8 cellular contexts compared by ENCODE assay signal in the genomic region with DNA sequence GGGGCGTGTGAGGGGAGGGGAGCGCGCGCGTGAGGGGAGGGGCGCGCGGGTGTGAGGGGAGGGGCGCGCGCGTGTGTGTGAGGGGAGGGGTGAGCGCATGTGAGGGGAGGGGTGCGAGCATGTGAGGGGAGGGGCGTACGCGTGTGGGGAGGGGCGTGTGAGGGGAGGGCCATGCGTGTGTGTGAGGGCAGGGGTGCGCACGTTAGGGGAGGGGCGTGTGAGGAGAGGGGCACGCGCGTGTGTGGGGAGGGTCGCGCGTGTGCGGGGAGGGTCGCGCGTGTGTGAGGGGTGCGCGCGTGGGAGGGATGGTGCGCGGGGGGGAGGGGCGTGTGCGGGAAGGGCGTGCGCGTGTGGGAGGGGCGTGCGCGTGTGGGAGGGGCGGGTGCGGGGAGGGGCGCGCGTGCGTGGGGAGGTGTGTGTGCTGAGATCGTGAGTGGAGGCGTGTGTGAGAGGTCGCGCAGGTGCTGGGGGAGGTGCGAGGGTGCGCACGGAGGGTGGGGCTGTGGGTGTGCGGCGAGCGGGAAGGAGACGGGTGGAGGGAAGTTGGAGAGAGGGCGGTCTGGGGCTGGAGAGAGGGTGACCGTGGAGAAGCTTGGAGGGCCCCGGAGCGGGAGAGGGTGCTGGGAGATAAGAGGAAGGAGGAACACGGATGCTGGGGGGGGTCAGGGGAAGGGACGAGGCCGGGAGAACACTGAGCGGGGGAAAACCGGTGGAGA. TPM values are rescaled to one million over a fixed set of nuclear protein-coding genes. Genes with fewer than 3 reads are reported as not detected.
DNase-seq lines count a peak whose midpoint lies in the region; ATAC-seq and TF ChIP-seq lines count a peak whose summit lies in the region.

No MANE protein-coding gene starts in this region.

- peak; percentile 49 for DNase-seq in G401 (ENCODE audit: low spot score)
- DNase-seq in MM.1S, result no peak
- DNase-seq in central memory CD4-positive, alpha-beta T cell, result peak; percentile 74
- no peak for DNase-seq in kidney epithelial cell (ENCODE audit: low read depth)
- DNase-seq in stimulated activated CD4-positive, alpha-beta T cell treated with anti-CD3 and anti-CD28 coated beads, Interleukin-1b, Interleukin-23, amount 100 ng/mL, for 4 hours (ENCODE audit: low read depth in 2 of 2), result peak; percentile 73 to 74
- no peak for DNase-seq in cortex of kidney (lab: John Stamatoyannopoulos, UW)

- no peaks in the 10 kb centered on the region for H4K20me1 ChIP-seq in MM.1S (ENCODE audit: insufficient read depth, low read length)

- no peak for TF ChIP-seq CTCF in MM.1S (IDR thresholded peaks at IDR 0.05; ENCODE audit: low read length)
- TF ChIP-seq CTCF in kidney epithelial cell (IDR thresholded peaks at IDR 0.05; ENCODE audit: insufficient read depth, low read length, poor library complexity, severe bottlenecking), result no peak

- in situ Hi-C loops in G401 (cut with HindIII; ENCODE audit: low sequenced_read_pairs), result no loop called here

- H3K36me3 ChIP-seq in MM.1S (replicated peaks; ENCODE audit: insufficient read depth, low read length), result no peaks in the 10 kb centered on the region
- no peaks in the 10 kb centered on the region for H3K36me3 ChIP-seq in kidney epithelial cell (ENCODE audit: control insufficient read depth, insufficient read depth, low read length)

- peaks cover 11% of the 10 kb centered on the region; the same call in 1 of the 2 replicates for H3K79me2 ChIP-seq in MM.1S (ENCODE audit: low read length)

- peaks cover 20% of the 10 kb centered on the region for H3F3A ChIP-seq in MM.1S (ENCODE audit: insufficient read depth, low read length)

- peak overlapping the region; percentile 89 for H3K4me3 ChIP-seq in MM.1S (ENCODE audit: low read length)
- peak overlapping the region; percentile 58 for H3K4me3 ChIP-seq in kidney epithelial cell (ENCODE audit: low read depth, low read length)

- peak overlapping the region; percentile 75; the same call in 1 of the 2 replicates for H3K27ac ChIP-seq in MM.1S (ENCODE audit: low read length)

- H3K4me2 ChIP-seq in MM.1S (ENCODE audit: low read depth, low read length), result peak overlapping the region; percentile 49; the same call in 1 of the 2 replicates

- H3K9me2 ChIP-seq in MM.1S (replicated peaks; ENCODE audit: insufficient read depth, low read length), result no peaks in the 10 kb centered on the region

- no peak overlapping the region for H3K9ac ChIP-seq in MM.1S (ENCODE audit: low read length)

- H3K9me3 ChIP-seq in MM.1S (replicated peaks; ENCODE audit: insufficient read depth, low read length), result no peaks in the 10 kb centered on the region

- H2AFZ ChIP-seq in MM.1S (ENCODE audit: low read length), result no peak overlapping the region

- peaks cover 13% of the 10 kb centered on the region for H3K4me1 ChIP-seq in MM.1S (ENCODE audit: low read length)

- peak; percentile 23 to 24 for ATAC-seq in activated CD4-positive, CD25-positive, alpha-beta regulatory T cell treated with anti-CD3 and anti-CD28 coated beads, Interleukin-2, amount 50 U/mL, for 24 hours
- ATAC-seq in GM21529 (IDR thresholded peaks at IDR 0.05; ENCODE audit: unreplicated experiment), result no peak

- no peaks in the 10 kb centered on the region for H3K27me3 ChIP-seq in MM.1S (replicated peaks; ENCODE audit: insufficient read depth, low read length)
- H3K27me3 ChIP-seq in kidney epithelial cell (ENCODE audit: control insufficient read depth, insufficient read depth, low read length), result no peaks in the 10 kb centered on the region

RNA-seq across cellular contexts. Expression of a gene that starts 19.7 kb away (rescaled TPM):
- 10.9 and 12.1 TPM in 2 replicates for total RNA-seq in G401 (2014; rRNA removed; shearing (Covaris generic))
- 12.0 and 20.0 TPM in 2 replicates for total RNA-seq in kidney epithelial cell

Comparison
In these comparisons a context has a peak if more than half of its experiments do, and no peak if none do; other contexts are left out.
1. DNase-seq: peak in G401 (single experiment), central memory CD4-positive, alpha-beta T cell (single experiment) and stimulated activated CD4-positive, alpha-beta T cell treated with anti-CD3 and anti-CD28 coated beads, Interleukin-1b, Interleukin-23, amount 100 ng/mL, for 4 hours (2 of 2); none in MM.1S (single experiment), kidney epithelial cell (single experiment) and cortex of kidney (single experiment).